Comparison of ENCODE assay signal across 1 cellular context in the genomic region with DNA sequence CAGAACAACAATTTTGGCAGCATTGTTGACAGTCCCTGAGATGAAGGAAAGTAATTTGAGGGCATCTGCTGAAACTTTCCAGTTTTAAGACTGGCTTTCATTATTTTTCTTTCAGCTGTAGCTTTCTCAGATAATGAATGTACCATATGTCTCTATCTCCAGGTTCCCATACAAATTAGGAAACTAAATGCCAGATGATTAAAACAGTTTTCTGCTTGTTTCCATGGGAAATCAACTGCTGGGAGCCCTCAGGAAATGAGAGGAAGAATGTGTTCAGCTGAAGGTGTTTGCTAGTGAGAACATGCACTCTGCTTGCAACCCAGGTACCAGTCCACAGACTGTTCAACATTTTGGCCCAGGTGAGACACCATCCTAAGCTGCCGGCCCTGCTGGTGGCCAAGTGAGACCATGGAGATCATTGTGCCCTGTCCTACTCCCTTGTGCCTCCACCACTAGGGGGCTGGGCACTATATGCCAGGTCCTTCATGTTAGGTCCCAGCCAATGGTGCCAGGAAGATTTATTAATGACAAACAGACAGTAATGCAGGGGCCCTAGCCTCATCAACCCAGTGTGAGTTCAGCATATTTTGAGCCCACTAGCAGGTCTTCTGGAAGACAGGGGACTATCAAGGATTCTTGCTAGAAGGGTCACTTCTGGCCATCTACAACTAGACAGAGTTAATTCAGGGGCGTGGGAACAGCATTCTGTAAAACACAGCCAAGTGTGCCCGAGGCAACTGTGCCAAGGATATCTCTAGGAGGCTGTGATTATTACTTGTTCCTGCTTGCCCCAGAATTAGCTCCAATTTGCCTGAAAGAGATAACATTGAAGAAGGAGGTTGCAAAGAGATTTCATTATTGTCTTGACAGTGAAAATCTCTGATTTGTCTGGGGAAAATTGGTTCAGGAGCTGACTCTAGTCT.
TF ChIP-seq lines count a peak whose summit lies in the region.

No MANE protein-coding gene starts in this region.

TF ChIP-seq in SK-N-SH treated with all-trans-retinoic acid at 6 μM for 48 hours, 23 proteins besides CTCF, POLR2A, EP300 and RAD21 (continued from another document):
- TF ChIP-seq, protein P1, sequence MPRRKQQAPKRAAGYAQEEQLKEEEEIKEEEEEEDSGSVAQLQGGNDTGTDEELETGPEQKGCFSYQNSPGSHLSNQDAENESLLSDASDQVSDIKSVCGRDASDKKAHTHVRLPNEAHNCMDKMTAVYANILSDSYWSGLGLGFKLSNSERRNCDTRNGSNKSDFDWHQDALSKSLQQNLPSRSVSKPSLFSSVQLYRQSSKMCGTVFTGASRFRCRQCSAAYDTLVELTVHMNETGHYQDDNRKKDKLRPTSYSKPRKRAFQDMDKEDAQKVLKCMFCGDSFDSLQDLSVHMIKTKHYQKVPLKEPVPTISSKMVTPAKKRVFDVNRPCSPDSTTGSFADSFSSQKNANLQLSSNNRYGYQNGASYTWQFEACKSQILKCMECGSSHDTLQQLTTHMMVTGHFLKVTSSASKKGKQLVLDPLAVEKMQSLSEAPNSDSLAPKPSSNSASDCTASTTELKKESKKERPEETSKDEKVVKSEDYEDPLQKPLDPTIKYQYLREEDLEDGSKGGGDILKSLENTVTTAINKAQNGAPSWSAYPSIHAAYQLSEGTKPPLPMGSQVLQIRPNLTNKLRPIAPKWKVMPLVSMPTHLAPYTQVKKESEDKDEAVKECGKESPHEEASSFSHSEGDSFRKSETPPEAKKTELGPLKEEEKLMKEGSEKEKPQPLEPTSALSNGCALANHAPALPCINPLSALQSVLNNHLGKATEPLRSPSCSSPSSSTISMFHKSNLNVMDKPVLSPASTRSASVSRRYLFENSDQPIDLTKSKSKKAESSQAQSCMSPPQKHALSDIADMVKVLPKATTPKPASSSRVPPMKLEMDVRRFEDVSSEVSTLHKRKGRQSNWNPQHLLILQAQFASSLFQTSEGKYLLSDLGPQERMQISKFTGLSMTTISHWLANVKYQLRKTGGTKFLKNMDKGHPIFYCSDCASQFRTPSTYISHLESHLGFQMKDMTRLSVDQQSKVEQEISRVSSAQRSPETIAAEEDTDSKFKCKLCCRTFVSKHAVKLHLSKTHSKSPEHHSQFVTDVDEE (CRISPR knock-in tag; IDR thresholded peaks at IDR 0.05): peak; percentile 76
- TF ChIP-seq ZNF8 (CRISPR knock-in tag; IDR thresholded peaks at IDR 0.05) (no peak), TCF4 (CRISPR knock-in tag; IDR thresholded peaks at IDR 0.05; ENCODE audit: borderline replicate concordance) (peak; percentile 83), ISL1 (CRISPR knock-in tag; IDR thresholded peaks at IDR 0.05) (peak; percentile 62), RARB (CRISPR knock-in tag; IDR thresholded peaks at IDR 0.05) (no peak), OSR1 (CRISPR knock-in tag; IDR thresholded peaks at IDR 0.05) (no peak)
- TF ChIP-seq, protein P2, sequence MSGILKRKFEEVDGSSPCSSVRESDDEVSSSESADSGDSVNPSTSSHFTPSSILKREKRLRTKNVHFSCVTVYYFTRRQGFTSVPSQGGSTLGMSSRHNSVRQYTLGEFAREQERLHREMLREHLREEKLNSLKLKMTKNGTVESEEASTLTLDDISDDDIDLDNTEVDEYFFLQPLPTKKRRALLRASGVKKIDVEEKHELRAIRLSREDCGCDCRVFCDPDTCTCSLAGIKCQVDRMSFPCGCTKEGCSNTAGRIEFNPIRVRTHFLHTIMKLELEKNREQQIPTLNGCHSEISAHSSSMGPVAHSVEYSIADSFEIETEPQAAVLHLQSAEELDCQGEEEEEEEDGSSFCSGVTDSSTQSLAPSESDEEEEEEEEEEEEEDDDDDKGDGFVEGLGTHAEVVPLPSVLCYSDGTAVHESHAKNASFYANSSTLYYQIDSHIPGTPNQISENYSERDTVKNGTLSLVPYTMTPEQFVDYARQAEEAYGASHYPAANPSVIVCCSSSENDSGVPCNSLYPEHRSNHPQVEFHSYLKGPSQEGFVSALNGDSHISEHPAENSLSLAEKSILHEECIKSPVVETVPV (CRISPR knock-in tag; IDR thresholded peaks at IDR 0.05): peak; percentile 50; the same call in 1 of the 2 replicates
TF ChIP-seq in SK-N-SH treated with all-trans-retinoic acid at 6 μM for 48 hours: peak in this region for 4.
